8 cellular contexts compared by ENCODE assay signal in genomic region chr19:29942404-29943261, GRCh38. TPM values are rescaled to one million over a fixed set of nuclear protein-coding genes. Genes with fewer than 3 reads are reported as not detected.
DNase-seq lines count a peak whose midpoint lies in the region; ATAC-seq lines count a peak whose summit lies in the region.

No MANE protein-coding gene starts in this region.

- H3K36me3 ChIP-seq in GM23248 (ENCODE audit: low read depth), result no peaks in the 10 kb centered on the region

- peaks cover 50% of the 10 kb centered on the region for H3K4me1 Mint-ChIP-seq in activated naive CD8-positive, alpha-beta T cell treated with anti-CD3 and anti-CD28 coated beads, Interleukin-2, amount 50 U/mL, for 24 hours

- intact Hi-C loops in right cardiac atrium (cut with DNase I) (no loop called here), sciatic nerve (cut with DNase I) (no loop called here)

- no peaks in the 10 kb centered on the region for H3K27me3 Mint-ChIP-seq in activated naive CD8-positive, alpha-beta T cell treated with anti-CD3 and anti-CD28 coated beads, Interleukin-2, amount 50 U/mL, for 24 hours

- no peaks in the 10 kb centered on the region; the same call in 1 of the 2 replicates for H4K20me1 ChIP-seq in GM23248 (ENCODE audit: insufficient read depth)

- DNase-seq in G401 (ENCODE audit: low spot score) (peak; percentile 43), GM23248 (peak; percentile 44), Kasumi-1 (lab: John Stamatoyannopoulos, UW) (peak; percentile 39 to 50), T follicular helper cell (ENCODE audit: low read depth) (peak; percentile 69), right cardiac atrium (peak; percentile 66 to 88 (median 87)), sciatic nerve (ENCODE audit: low spot score) (peak; percentile 73), occipital lobe (lab: John Stamatoyannopoulos, UW) (no peak)
- peak; percentile 73 for DNase-seq in activated naive CD8-positive, alpha-beta T cell treated with anti-CD3 and anti-CD28 coated beads, Interleukin-2, amount 50 U/mL, for 24 hours

- H2AFZ ChIP-seq in GM23248, result peak overlapping the region; percentile 84

- 0 to 2% methylated on average over 36 to 55 of the region's 79 CpGs for WGBS in GM23248 (ENCODE audit: low coverage in 1 of 2, low lambda C conversion rate in 2 of 2, missing lambda C conversion rate in 2 of 2), 2 experiments
- 3% methylated on average over 78 of the region's 79 CpGs for WGBS in right cardiac atrium

- ATAC-seq in activated naive CD8-positive, alpha-beta T cell treated with anti-CD3 and anti-CD28 coated beads, Interleukin-2, amount 50 U/mL, for 24 hours, result peak; percentile 83
- peak; percentile 78 to 84 for ATAC-seq in right cardiac atrium
- peak; percentile 75 for ATAC-seq in sciatic nerve

- H3F3A ChIP-seq in GM23248 (ENCODE audit: insufficient read depth), result peaks cover 23% of the 10 kb centered on the region; the same call in 1 of the 2 replicates

- peaks cover 51% of the 10 kb centered on the region for H3K79me2 ChIP-seq in GM23248 (ENCODE audit: insufficient read depth)

- in situ Hi-C loops in G401 (cut with HindIII; ENCODE audit: low sequenced_read_pairs), result no loop called here
- in situ Hi-C loops in GM23248 (cut with MboI), result no loop called here

- H3K27ac ChIP-seq in GM23248, result peak overlapping the region; percentile 54
- H3K27ac ChIP-seq in right cardiac atrium (ENCODE audit: low read length), result peak overlapping the region; percentile 49

- H3K4me3 ChIP-seq in GM23248, result peak overlapping the region; percentile 96
- H3K4me3 ChIP-seq in right cardiac atrium (ENCODE audit: low read length), result peak overlapping the region; percentile 71

- H3K9me3 ChIP-seq in GM23248 (ENCODE audit: low read depth) (no peaks in the 10 kb centered on the region), right cardiac atrium (ENCODE audit: control insufficient read depth, low read length) (no peaks in the 10 kb centered on the region)

- H3K9me3 Mint-ChIP-seq in activated naive CD8-positive, alpha-beta T cell treated with anti-CD3 and anti-CD28 coated beads, Interleukin-2, amount 50 U/mL, for 24 hours, result peaks cover 4% of the 10 kb centered on the region

- peaks cover 19% of the 10 kb centered on the region for H3K36me3 Mint-ChIP-seq in activated naive CD8-positive, alpha-beta T cell treated with anti-CD3 and anti-CD28 coated beads, Interleukin-2, amount 50 U/mL, for 24 hours (ENCODE audit: low read depth)

- H3K9ac ChIP-seq in GM23248, result peak overlapping the region; percentile 92

- no peaks in the 10 kb centered on the region for H3K27me3 ChIP-seq in GM23248 (replicated peaks; ENCODE audit: insufficient read depth)
- no peaks in the 10 kb centered on the region for H3K27me3 ChIP-seq in right cardiac atrium (ENCODE audit: control insufficient read depth, insufficient read depth)

- H3K4me1 ChIP-seq in GM23248 (ENCODE audit: insufficient read depth) (peaks cover 41% of the 10 kb centered on the region), right cardiac atrium (ENCODE audit: control insufficient read depth, insufficient read depth, low read length) (peaks cover 2% of the 10 kb centered on the region)

- H3K27ac Mint-ChIP-seq in activated naive CD8-positive, alpha-beta T cell treated with anti-CD3 and anti-CD28 coated beads, Interleukin-2, amount 50 U/mL, for 24 hours, result peak overlapping the region; percentile 96

- no peaks in the 10 kb centered on the region for H3K9me2 ChIP-seq in GM23248 (ENCODE audit: insufficient read depth)

- peak overlapping the region; percentile 85 for H3K4me2 ChIP-seq in GM23248 (ENCODE audit: unreplicated experiment)

- H3K4me3 Mint-ChIP-seq in activated naive CD8-positive, alpha-beta T cell treated with anti-CD3 and anti-CD28 coated beads, Interleukin-2, amount 50 U/mL, for 24 hours, result peak overlapping the region; percentile 95

RNA-seq across cellular contexts. Expression of gene URI1, which starts 0.6 kb away (rescaled TPM):
- 56.5 and 73.2 TPM in 2 replicates for total RNA-seq in G401 (2014; rRNA removed; shearing (Covaris generic))
- 58.1 and 58.6 TPM in 2 replicates for total RNA-seq in GM23248 (2014; rRNA removed; shearing (Covaris generic))
- polyA plus RNA-seq in GM23248 (2016; fragmentation: Nextera tagmentation; extraction: Ambion mirVana) (16.2 and 19.2 TPM in 2 replicates), right cardiac atrium (19.1 TPM)
- total RNA-seq in right cardiac atrium (10 to 100 TPM; 39.3 to 50.4 (median 41.2) TPM), sciatic nerve (60.6 TPM), occipital lobe (90.8 TPM)
